Comparison of ENCODE assay signal across 18 cellular contexts in the genomic region with DNA sequence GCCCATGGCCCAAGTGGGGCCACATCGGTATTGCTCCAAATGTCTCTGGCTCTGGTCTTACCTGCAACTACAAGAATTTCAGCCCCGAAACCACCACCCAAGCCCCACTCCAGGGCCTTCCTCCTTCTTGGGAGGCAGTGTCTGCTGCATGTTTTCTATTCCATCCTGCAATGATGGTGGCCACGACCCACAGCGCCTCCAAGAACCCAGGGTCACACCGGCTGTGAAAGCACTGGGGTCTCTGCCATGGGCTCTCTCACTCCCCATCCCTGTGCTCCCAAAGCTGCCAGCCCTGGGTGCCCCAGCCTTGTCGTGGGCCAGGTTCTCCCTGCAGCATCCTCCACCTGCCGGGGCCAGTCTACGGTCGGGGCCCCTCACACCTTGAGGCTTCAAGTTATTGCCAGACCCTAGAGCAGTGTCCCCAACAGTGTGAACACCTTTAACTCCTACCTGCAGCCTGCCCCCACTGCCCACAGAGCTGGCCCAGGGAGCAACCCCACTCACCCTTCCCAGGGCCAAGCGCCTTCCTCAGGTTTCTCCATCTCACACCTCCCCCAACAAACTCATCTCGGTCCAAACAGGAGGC.
A peak's percentile ranks its signal among the peaks of the same experiment; 100 is the strongest.
DNase-seq lines count a peak whose midpoint lies in the region; ATAC-seq and TF ChIP-seq lines count a peak whose summit lies in the region.
"Had no signal": no experiment of that assay in that cellular context is flagged by ENCODE, and none has a peak within 500 bp of the region (broad histone marks: within the 10 kb centered on the region; RNA-seq: fewer than 3 reads in every experiment).

No MANE protein-coding gene starts in this region.

- H3K4me1 ChIP-seq in MM.1S (ENCODE audit: low read length) = peaks cover 42% of the 10 kb centered on the region
- H3K4me1 ChIP-seq: tibial nerve had no signal

- peak; percentile 30 for DNase-seq in activated T-cell treated with anti-CD3 and anti-CD28 coated beads, Interleukin-2, amount 50 U/mL, for 24 hours
- no peak for DNase-seq in activated T-cell treated with anti-CD3 and anti-CD28 coated beads, Interleukin-2, amount 50 U/mL, for 4 hours
- DNase-seq in MM.1S (no peak), islet precursor cell (peak; percentile 35), NCI-H1930 (lab: John Stamatoyannopoulos, UW) (no peak)
- DNase-seq in stimulated activated naive B cell treated with anti-CD40 and anti-IgM and Interleukin-4, amounts not matched to agents 10 μg/mL and 1 μg/mL and 100 μg/mL, for 72 hours = no peak
- DNase-seq: activated CD4-positive, alpha-beta T cell treated with anti-CD3 and anti-CD28 coated beads, Interleukin-2, amount 50 U/mL, for 48 hours; activated gamma-delta T cell treated with Interleukin-2 at 50 U/mL for 16 hours; mammary epithelial cell; naive B cell; NCI-H187 treated with DMSO at 0.1 percent for 48 hours; NCI-H446 had no signal

- H2AFZ ChIP-seq in MM.1S (ENCODE audit: low read length) = no peak overlapping the region
- H2AFZ ChIP-seq: GM23338 had no signal

- no peaks in the 10 kb centered on the region for H3K9me3 ChIP-seq in MM.1S (replicated peaks; ENCODE audit: insufficient read depth, low read length)
- H3K9me3 ChIP-seq: heart left ventricle had no signal

- H3K4me2 ChIP-seq in MM.1S (ENCODE audit: low read depth, low read length) = no peak overlapping the region
- H3K4me2 ChIP-seq: GM23338 had no signal

- H4K20me1 ChIP-seq in MM.1S (ENCODE audit: insufficient read depth, low read length) = no peaks in the 10 kb centered on the region

- H3F3A ChIP-seq in MM.1S (ENCODE audit: insufficient read depth, low read length) = peaks cover 34% of the 10 kb centered on the region

- H3K9me3 Mint-ChIP-seq in activated T-cell treated with anti-CD3 and anti-CD28 coated beads, Interleukin-2, amount 50 U/mL, for 24 hours = no peaks in the 10 kb centered on the region
- no peaks in the 10 kb centered on the region for H3K9me3 Mint-ChIP-seq in activated T-cell treated with anti-CD3 and anti-CD28 coated beads, Interleukin-2, amount 50 U/mL, for 4 hours
- no peaks in the 10 kb centered on the region for H3K9me3 Mint-ChIP-seq in stimulated activated naive B cell treated with anti-CD40 and anti-IgM and Interleukin-4, amounts not matched to agents 10 μg/mL and 1 μg/mL and 100 μg/mL, for 72 hours
- H3K9me3 Mint-ChIP-seq: GM23338, naive B cell had no signal

- no peaks in the 10 kb centered on the region for H3K27me3 Mint-ChIP-seq in activated T-cell treated with anti-CD3 and anti-CD28 coated beads, Interleukin-2, amount 50 U/mL, for 24 hours
- H3K27me3 Mint-ChIP-seq in activated T-cell treated with anti-CD3 and anti-CD28 coated beads, Interleukin-2, amount 50 U/mL, for 4 hours (ENCODE audit: low read depth) = peaks cover 4% of the 10 kb centered on the region
- H3K27me3 Mint-ChIP-seq in stimulated activated naive B cell treated with anti-CD40 and anti-IgM and Interleukin-4, amounts not matched to agents 10 μg/mL and 1 μg/mL and 100 μg/mL, for 72 hours = peaks cover 27 to 31% of the 10 kb centered on the region in 2 donors

- no peak overlapping the region for H3K4me3 Mint-ChIP-seq in activated T-cell treated with anti-CD3 and anti-CD28 coated beads, Interleukin-2, amount 50 U/mL, for 24 hours
- no peak overlapping the region for H3K4me3 Mint-ChIP-seq in activated T-cell treated with anti-CD3 and anti-CD28 coated beads, Interleukin-2, amount 50 U/mL, for 4 hours
- H3K4me3 Mint-ChIP-seq in stimulated activated naive B cell treated with anti-CD40 and anti-IgM and Interleukin-4, amounts not matched to agents 10 μg/mL and 1 μg/mL and 100 μg/mL, for 72 hours = peak overlapping the region in 1 of 2 donors; percentile 22
- H3K4me3 Mint-ChIP-seq: GM23338, naive B cell had no signal

- H3K9ac ChIP-seq in MM.1S (ENCODE audit: low read length) = no peak overlapping the region

- no peak for ATAC-seq in activated T-cell treated with anti-CD3 and anti-CD28 coated beads, Interleukin-2, amount 50 U/mL, for 4 hours
- no peak for ATAC-seq in stimulated activated naive B cell treated with anti-CD40 and anti-IgM and Interleukin-4, amounts not matched to agents 10 μg/mL and 1 μg/mL and 100 μg/mL, for 72 hours (replicated peaks)
- ATAC-seq in GM18861 (IDR thresholded peaks at IDR 0.05; ENCODE audit: unreplicated experiment) (no peak), HG03139 (IDR thresholded peaks at IDR 0.05; ENCODE audit: unreplicated experiment) (no peak)
- ATAC-seq: heart left ventricle had no signal

- 0 out of 2 replicates have a peak, but pooled peaks cover 3% of the 10 kb centered on the region for H3K79me2 ChIP-seq in MM.1S (ENCODE audit: low read length)

- no peak for TF ChIP-seq CTCF in MM.1S (IDR thresholded peaks at IDR 0.05; ENCODE audit: low read length)

- no peaks in the 10 kb centered on the region for H3K36me3 ChIP-seq in MM.1S (replicated peaks; ENCODE audit: insufficient read depth, low read length)
- H3K36me3 ChIP-seq: heart left ventricle, tibial nerve had no signal

- H3K4me3 ChIP-seq in MM.1S (ENCODE audit: low read length) = no peak overlapping the region
- H3K4me3 ChIP-seq: GM23338, heart left ventricle, tibial nerve had no signal

- H3K27me3 ChIP-seq in MM.1S (replicated peaks; ENCODE audit: insufficient read depth, low read length) = no peaks in the 10 kb centered on the region
- H3K27me3 ChIP-seq: tibial nerve had no signal

- peak overlapping the region; percentile 22 for H3K27ac Mint-ChIP-seq in activated T-cell treated with anti-CD3 and anti-CD28 coated beads, Interleukin-2, amount 50 U/mL, for 24 hours
- H3K27ac Mint-ChIP-seq in stimulated activated naive B cell treated with anti-CD40 and anti-IgM and Interleukin-4, amounts not matched to agents 10 μg/mL and 1 μg/mL and 100 μg/mL, for 72 hours = peak overlapping the region; percentile 87
- H3K27ac Mint-ChIP-seq: GM23338 had no signal

- no peaks in the 10 kb centered on the region for H3K9me2 ChIP-seq in MM.1S (replicated peaks; ENCODE audit: insufficient read depth, low read length)

- H3K27ac ChIP-seq in MM.1S (ENCODE audit: low read length) = peak overlapping the region; percentile 99; the same call in 1 of the 2 replicates
- H3K27ac ChIP-seq: heart left ventricle, RWPE1, tibial nerve had no signal

- peaks cover 86% of the 10 kb centered on the region for H3K4me1 Mint-ChIP-seq in activated T-cell treated with anti-CD3 and anti-CD28 coated beads, Interleukin-2, amount 50 U/mL, for 24 hours (ENCODE audit: low read depth)
- peaks cover 75% of the 10 kb centered on the region for H3K4me1 Mint-ChIP-seq in activated T-cell treated with anti-CD3 and anti-CD28 coated beads, Interleukin-2, amount 50 U/mL, for 4 hours (ENCODE audit: low read depth)
- peaks cover 27 to 56% of the 10 kb centered on the region in 2 donors for H3K4me1 Mint-ChIP-seq in stimulated activated naive B cell treated with anti-CD40 and anti-IgM and Interleukin-4, amounts not matched to agents 10 μg/mL and 1 μg/mL and 100 μg/mL, for 72 hours

- no peaks in the 10 kb centered on the region for H3K36me3 Mint-ChIP-seq in activated T-cell treated with anti-CD3 and anti-CD28 coated beads, Interleukin-2, amount 50 U/mL, for 24 hours (ENCODE audit: low read depth)
- no peaks in the 10 kb centered on the region for H3K36me3 Mint-ChIP-seq in activated T-cell treated with anti-CD3 and anti-CD28 coated beads, Interleukin-2, amount 50 U/mL, for 4 hours (ENCODE audit: insufficient read depth)
- peaks cover 0 to 3% of the 10 kb centered on the region in 2 donors for H3K36me3 Mint-ChIP-seq in stimulated activated naive B cell treated with anti-CD40 and anti-IgM and Interleukin-4, amounts not matched to agents 10 μg/mL and 1 μg/mL and 100 μg/mL, for 72 hours
- H3K36me3 Mint-ChIP-seq: naive B cell had no signal

Comparison
In these comparisons a context has a peak if more than half of its experiments do, and no peak if none do; other contexts are left out.
1. DNase-seq: peak in activated T-cell treated with anti-CD3 and anti-CD28 coated beads, Interleukin-2, amount 50 U/mL, for 24 hours (single experiment) and islet precursor cell (single experiment); none in activated T-cell treated with anti-CD3 and anti-CD28 coated beads, Interleukin-2, amount 50 U/mL, for 4 hours (single experiment), MM.1S (single experiment), stimulated activated naive B cell treated with anti-CD40 and anti-IgM and Interleukin-4, amounts not matched to agents 10 μg/mL and 1 μg/mL and 100 μg/mL, for 72 hours (single experiment) and NCI-H1930 (0 of 2).